ENCODE assay signal across 15 cellular contexts in genomic region chr2:156309106-156309505, GRCh38. TPM values are rescaled to one million over a fixed set of nuclear protein-coding genes. Genes with fewer than 3 reads are reported as not detected.
DNase-seq lines count a peak whose midpoint lies in the region; ATAC-seq and TF ChIP-seq lines count a peak whose summit lies in the region.
"Had no signal": no experiment of that assay in that cellular context is flagged by ENCODE, and none has a peak within 500 bp of the region (broad histone marks: within the 10 kb centered on the region; RNA-seq: fewer than 3 reads in every experiment).

No MANE protein-coding gene starts in this region.

- no peak overlapping the region for H3K27ac ChIP-seq in trophoblast cell (ENCODE audit: low read depth, low read length)
- H3K27ac ChIP-seq: BLaER1, body of pancreas, skin epidermis had no signal

- H3K4me1 ChIP-seq in trophoblast cell (ENCODE audit: control insufficient read depth in 1 of 2, insufficient read depth in 2 of 2, low read length in 2 of 2) (no peaks in the 10 kb centered on the region), mucosa of descending colon (ENCODE audit: low read depth) (no peaks in the 10 kb centered on the region)
- H3K4me1 ChIP-seq: BLaER1, body of pancreas had no signal

- H2AFZ ChIP-seq in trophoblast cell (ENCODE audit: insufficient read depth, low read length, poor library complexity): no peak overlapping the region

- no peak overlapping the region for H3K18ac ChIP-seq in trophoblast cell (ENCODE audit: low read length)

- H3K36me3 ChIP-seq in trophoblast cell (ENCODE audit: control insufficient read depth in 1 of 2, insufficient read depth in 2 of 2, low read length in 2 of 2): no peaks in the 10 kb centered on the region
- no peaks in the 10 kb centered on the region for H3K36me3 ChIP-seq in mucosa of descending colon (ENCODE audit: low read depth)
- H3K36me3 ChIP-seq: BLaER1, MG63 had no signal

- peak; percentile 66 for ATAC-seq in GM18519 (IDR thresholded peaks at IDR 0.05; ENCODE audit: low FRiP score, unreplicated experiment)
- peak; percentile 70 for ATAC-seq in GM21390 (IDR thresholded peaks at IDR 0.05; ENCODE audit: unreplicated experiment)
- peak; percentile 83 for ATAC-seq in HG03095 (IDR thresholded peaks at IDR 0.05; ENCODE audit: unreplicated experiment)
- no peak for ATAC-seq in mucosa of descending colon
- ATAC-seq: body of pancreas, left ventricle myocardium superior had no signal

- no peaks in the 10 kb centered on the region for H3K79me1 ChIP-seq in trophoblast cell (ENCODE audit: low read length)

- no peak overlapping the region for H3K14ac ChIP-seq in trophoblast cell (ENCODE audit: low read length)

- no peak overlapping the region for H2BK12ac ChIP-seq in trophoblast cell (ENCODE audit: low read length)

- H3K79me2 ChIP-seq in trophoblast cell (ENCODE audit: control insufficient read depth, insufficient read depth, low read length, poor library complexity): no peaks in the 10 kb centered on the region

- DNase-seq in SKM-1 treated with dmso at 0.1 percent for 144 hours (lab: John Stamatoyannopoulos, UW; ENCODE audit: unreplicated experiment) (peak; percentile 54), hepatic stellate cell (ENCODE audit: low spot score) (no peak), SW 1271 (lab: John Stamatoyannopoulos, UW) (no peak), trophoblast cell (no peak), mucosa of descending colon (no peak)
- DNase-seq: activated T-cell treated with anti-CD3 and anti-CD28 coated beads, Interleukin-2, amount 50 U/mL, for 24 hours; body of pancreas; endodermal cell; left ventricle myocardium superior; MG63 had no signal

- no peaks in the 10 kb centered on the region for H3K27me3 ChIP-seq in trophoblast cell (ENCODE audit: insufficient read depth, low read length)
- H3K27me3 ChIP-seq: BLaER1, body of pancreas, MG63 had no signal

- H2AK5ac ChIP-seq in trophoblast cell (ENCODE audit: low read length): no peak overlapping the region

- no peak overlapping the region for H2BK5ac ChIP-seq in trophoblast cell (ENCODE audit: low read depth, low read length, poor library complexity)

- no peak overlapping the region for H2BK120ac ChIP-seq in trophoblast cell (ENCODE audit: insufficient read depth, low read length, poor library complexity)

- H3K4me3 ChIP-seq in trophoblast cell (ENCODE audit: low read depth, low read length) (no peak overlapping the region), mucosa of descending colon (no peak overlapping the region)
- H3K4me3 ChIP-seq: BLaER1, body of pancreas, MG63, skin epidermis had no signal

- intact Hi-C loops in mucosa of descending colon (cut with DNase I, micrococcal nuclease): no loop called here

- H3K9me3 ChIP-seq in trophoblast cell (ENCODE audit: insufficient read depth, low read depth, low read length) (no peaks in the 10 kb centered on the region), mucosa of descending colon (no peaks in the 10 kb centered on the region)
- H3K9me3 ChIP-seq: BLaER1, body of pancreas, MG63 had no signal

- H4K12ac ChIP-seq in trophoblast cell (ENCODE audit: low read depth, low read length): no peak overlapping the region

- no peak overlapping the region for H3K4me2 ChIP-seq in trophoblast cell (ENCODE audit: low read length)
- H3K4me2 ChIP-seq: BLaER1 had no signal

- no peak overlapping the region for H3K9ac ChIP-seq in trophoblast cell (ENCODE audit: low read length)
- H3K9ac ChIP-seq: BLaER1 had no signal

- no peak overlapping the region for H4K91ac ChIP-seq in trophoblast cell (ENCODE audit: low read depth, low read length)

- H3K4ac ChIP-seq in trophoblast cell (ENCODE audit: low read depth, low read length): no peak overlapping the region

- H4K8ac ChIP-seq in trophoblast cell (ENCODE audit: low read depth, low read length): no peak overlapping the region

- H3K23ac ChIP-seq in trophoblast cell (ENCODE audit: low read length): no peak overlapping the region

- TF ChIP-seq CTCF in mucosa of descending colon (IDR thresholded peaks at IDR 0.05): no peak

RNA-seq across cellular contexts. Expression of gene NR4A2, which starts 23.4 kb away (rescaled TPM):
- polyA plus RNA-seq in trophoblast cell (2013): 1.3 and 1.7 TPM in 2 replicates
- total RNA-seq in mucosa of descending colon: 10 to 100 TPM in 1 of 3 donors, 1 to 10 TPM in 2; 2.9 to 10.4 (median 3.0) TPM
